ENCODE assay signal across 32 cellular contexts in genomic region chr1:41401899-41402298, GRCh38. TPM values are rescaled to one million over a fixed set of nuclear protein-coding genes. Genes with fewer than 3 reads are reported as not detected.
"Had no signal": no experiment of that assay in that cellular context is flagged by ENCODE, and none has a peak within 500 bp of the region (broad histone marks: within the 10 kb centered on the region; RNA-seq: fewer than 3 reads in every experiment).

No MANE protein-coding gene starts in this region.

- H3K36me3 ChIP-seq: ascending aorta, brain microvascular endothelial cell, esophagus squamous epithelium, gastroesophageal sphincter had no signal

- H3K9me3 Mint-ChIP-seq: activated naive CD4-positive, alpha-beta T cell treated with anti-CD3 and anti-CD28 coated beads, Interleukin-2, amount 50 U/mL, for 72 hours; effector memory CD8-positive, alpha-beta T cell had no signal

- H3K27me3 ChIP-seq: ascending aorta had no signal

- FAIRE-seq: bronchial epithelial cell, colon had no signal

- H3K4me1 Mint-ChIP-seq: activated CD4-positive, alpha-beta memory T cell treated with anti-CD3 and anti-CD28 coated beads, Interleukin-2, amount 10 ng/mL, durations not matched to agents 7 days and 5 days; activated CD4-positive, alpha-beta T cell treated with anti-CD3 and anti-CD28 coated beads, Interleukin-2, amount 10 ng/mL, durations not matched to agents 7 days and 5 days; activated naive CD8-positive, alpha-beta T cell treated with anti-CD3 and anti-CD28 coated beads, Interleukin-2, amount 10 ng/mL, durations not matched to agents 7 days and 5 days had no signal

- ATAC-seq: activated naive CD4-positive, alpha-beta T cell treated with anti-CD3 and anti-CD28 coated beads, Interleukin-2, amount 50 U/mL, for 72 hours; activated T-cell treated with anti-CD3 and anti-CD28 coated beads, Interleukin-2, amount 50 U/mL, for 72 hours; effector memory CD8-positive, alpha-beta T cell; gastroesophageal sphincter had no signal

- H3K36me3 Mint-ChIP-seq: activated naive CD4-positive, alpha-beta T cell treated with anti-CD3 and anti-CD28 coated beads, Interleukin-2, amount 10 ng/mL, durations not matched to agents 7 days and 5 days; activated naive CD8-positive, alpha-beta T cell treated with anti-CD3 and anti-CD28 coated beads, Interleukin-2, amount 10 ng/mL, durations not matched to agents 7 days and 5 days had no signal

- H3K4me3 Mint-ChIP-seq: activated CD4-positive, alpha-beta memory T cell treated with anti-CD3 and anti-CD28 coated beads, Interleukin-2, amount 10 ng/mL, durations not matched to agents 7 days and 5 days; activated CD4-positive, alpha-beta T cell treated with anti-CD3 and anti-CD28 coated beads, Interleukin-2, amount 10 ng/mL, durations not matched to agents 7 days and 5 days; activated naive CD4-positive, alpha-beta T cell treated with anti-CD3 and anti-CD28 coated beads, Interleukin-2, amount 10 ng/mL, durations not matched to agents 7 days and 5 days; activated naive CD8-positive, alpha-beta T cell treated with anti-CD3 and anti-CD28 coated beads, Interleukin-2, amount 10 ng/mL, durations not matched to agents 7 days and 5 days; activated T-cell treated with anti-CD3 and anti-CD28 coated beads, Interleukin-2, amount 50 U/mL, for 24 hours; activated T-cell treated with anti-CD3 and anti-CD28 coated beads, Interleukin-2, amount 50 U/mL, for 72 hours; effector memory CD8-positive, alpha-beta T cell had no signal

- H3K27ac Mint-ChIP-seq: activated CD4-positive, alpha-beta memory T cell treated with anti-CD3 and anti-CD28 coated beads, Interleukin-2, amount 10 ng/mL, durations not matched to agents 7 days and 5 days; activated CD4-positive, alpha-beta T cell treated with anti-CD3 and anti-CD28 coated beads, Interleukin-2, amount 10 ng/mL, durations not matched to agents 7 days and 5 days; activated naive CD4-positive, alpha-beta T cell treated with anti-CD3 and anti-CD28 coated beads, Interleukin-2, amount 10 ng/mL, durations not matched to agents 7 days and 5 days; activated naive CD4-positive, alpha-beta T cell treated with anti-CD3 and anti-CD28 coated beads, Interleukin-2, amount 50 U/mL, for 72 hours; activated naive CD8-positive, alpha-beta T cell treated with anti-CD3 and anti-CD28 coated beads, Interleukin-2, amount 10 ng/mL, durations not matched to agents 7 days and 5 days; activated T-cell treated with anti-CD3 and anti-CD28 coated beads, Interleukin-2, amount 50 U/mL, for 24 hours; activated T-cell treated with anti-CD3 and anti-CD28 coated beads, Interleukin-2, amount 50 U/mL, for 72 hours; effector memory CD8-positive, alpha-beta T cell had no signal

- DNase-seq: activated CD4-positive, alpha-beta memory T cell treated with anti-CD3 and anti-CD28 coated beads, Interleukin-2, amount 10 ng/mL, durations not matched to agents 7 days and 5 days; activated CD4-positive, alpha-beta T cell treated with anti-CD3 and anti-CD28 coated beads for 1 hour; activated CD4-positive, alpha-beta T cell treated with anti-CD3 and anti-CD28 coated beads for 4 hours; activated CD4-positive, alpha-beta T cell treated with anti-CD3 and anti-CD28 coated beads, Interleukin-2, amount 10 ng/mL, durations not matched to agents 7 days and 5 days; activated CD4-positive, alpha-beta T cell treated with anti-CD3 and anti-CD28 coated beads, Interleukin-2, amount 50 U/mL, for 4 hours; activated CD8-positive, alpha-beta memory T cell treated with anti-CD3 and anti-CD28 coated beads, Interleukin-2, amount 50 U/mL, for 48 hours; activated gamma-delta T cell; activated naive CD4-positive, alpha-beta T cell; activated naive CD4-positive, alpha-beta T cell treated with anti-CD3 and anti-CD28 coated beads, Interleukin-2, amount 10 ng/mL, durations not matched to agents 7 days and 5 days; activated naive CD8-positive, alpha-beta T cell treated with anti-CD3 and anti-CD28 coated beads, Interleukin-2, amount 10 ng/mL, durations not matched to agents 7 days and 5 days; activated T-cell treated with anti-CD3 and anti-CD28 coated beads for 4 hours; activated T-cell treated with anti-CD3 and anti-CD28 coated beads, Interleukin-2, amount 50 U/mL, for 24 hours; activated T-cell treated with anti-CD3 and anti-CD28 coated beads, Interleukin-2, amount 50 U/mL, for 72 hours; brain microvascular endothelial cell; cortex of kidney; dermis blood vessel endothelial cell; effector CD4-positive, alpha-beta T cell; effector memory CD8-positive, alpha-beta T cell; erythroblast; esophagus squamous epithelium; foreskin melanocyte; head of caudate nucleus; hippocampal formation; T-helper 2 cell had no signal

- H3K4me3 ChIP-seq: ascending aorta, esophagus squamous epithelium, gastroesophageal sphincter had no signal

- H3K27ac ChIP-seq: ascending aorta, brain microvascular endothelial cell, esophagus squamous epithelium, gastroesophageal sphincter had no signal

- H3K9me3 ChIP-seq: ascending aorta, esophagus squamous epithelium, gastroesophageal sphincter had no signal

RNA-seq across cellular contexts. Expression of gene FOXO6, which starts 40.7 kb away (rescaled TPM):
- total RNA-seq: activated CD4-positive, alpha-beta T cell treated with anti-CD3 and anti-CD28 coated beads, Interleukin-2, amount 10 ng/mL, durations not matched to agents 7 days and 5 days; activated naive CD8-positive, alpha-beta T cell treated with anti-CD3 and anti-CD28 coated beads, Interleukin-2, amount 10 ng/mL, durations not matched to agents 7 days and 5 days; bronchial epithelial cell; dermis blood vessel endothelial cell; fibroblast of villous mesenchyme; glomerular endothelial cell had no signal
- polyA plus RNA-seq: fibroblast of lung had no signal
